ENCODE assay signal across 1 cellular context in genomic region chr18:66495844-66496243, GRCh38.
TF ChIP-seq lines count a peak whose summit lies in the region.

No MANE protein-coding gene starts in this region.

TF ChIP-seq in GM23338, 12 proteins besides CTCF, POLR2A, EP300 and RAD21 (continued from another document):
- no peak for TF ChIP-seq REST (IDR thresholded peaks at IDR 0.05; ENCODE audit: unreplicated experiment)
